8 cellular contexts compared by ENCODE assay signal in genomic region chr9:3508531-3509374, GRCh38. TPM values are rescaled to one million over a fixed set of nuclear protein-coding genes. Genes with fewer than 3 reads are reported as not detected.
DNase-seq lines count a peak whose midpoint lies in the region; ATAC-seq and TF ChIP-seq lines count a peak whose summit lies in the region.

No MANE protein-coding gene starts in this region.

- DNase-seq in NCI-H1092 treated with DMSO at 0.1 percent for 48 hours (lab: John Stamatoyannopoulos, UW) = peak; percentile 85
- no peak for DNase-seq in NCI-H1092 (lab: John Stamatoyannopoulos, UW)
- DNase-seq in NCI-H345 treated with DMSO at 0.1 percent for 48 hours (lab: John Stamatoyannopoulos, UW; ENCODE audit: unreplicated experiment) = peak; percentile 78
- DNase-seq in chondrocyte (ENCODE audit: low spot score) = no peak
- peak; percentile 16 for DNase-seq in renal cortical epithelial cell (ENCODE audit: low read depth)
- no peak for DNase-seq in germinal center (ENCODE audit: low spot score)
- no peak for DNase-seq in activated CD4-positive, alpha-beta T cell treated with anti-CD3 and anti-CD28 coated beads, Interleukin-2, amount 50 U/mL, for 4 hours

- TF ChIP-seq CTCF in chondrocyte (IDR thresholded peaks at IDR 0.05) = no peak

- H3K4me3 Mint-ChIP-seq in chondrocyte (ENCODE audit: unreplicated experiment) = peak overlapping the region; percentile 37

- peaks cover 21% of the 10 kb centered on the region for H3K4me1 Mint-ChIP-seq in chondrocyte (ENCODE audit: low read depth)

- peak overlapping the region; percentile 89 for H3K27ac Mint-ChIP-seq in chondrocyte (ENCODE audit: unreplicated experiment)

- H3K36me3 Mint-ChIP-seq in chondrocyte (ENCODE audit: low read depth) = no peaks in the 10 kb centered on the region

- no peaks in the 10 kb centered on the region for H3K9me3 Mint-ChIP-seq in chondrocyte (ENCODE audit: low read depth)

- peak; percentile 52 for ATAC-seq in HG02938 (IDR thresholded peaks at IDR 0.05; ENCODE audit: unreplicated experiment)

- no peaks in the 10 kb centered on the region for H3K27me3 Mint-ChIP-seq in chondrocyte (ENCODE audit: low read depth)

RNA-seq across cellular contexts. Expression of gene RFX3, which starts 17.0 kb away (rescaled TPM):
- total RNA-seq in chondrocyte (4.0 to 10.6 TPM (median 4.1 TPM) in 3 replicates), renal cortical epithelial cell (1.6 and 10.8 TPM in 2 replicates)

Comparison
In these comparisons a context has a peak if more than half of its experiments do, and no peak if none do; other contexts are left out.
1. DNase-seq: peak in NCI-H1092 treated with DMSO at 0.1 percent for 48 hours (single experiment), NCI-H345 treated with DMSO at 0.1 percent for 48 hours (single experiment) and renal cortical epithelial cell (single experiment); none in NCI-H1092 (single experiment), chondrocyte (single experiment), germinal center (single experiment) and activated CD4-positive, alpha-beta T cell treated with anti-CD3 and anti-CD28 coated beads, Interleukin-2, amount 50 U/mL, for 4 hours (0 of 2).